ENCODE assay signal across 3 cellular contexts in genomic region chr5:10310073-10310779, GRCh38.
TF ChIP-seq lines count a peak whose summit lies in the region.

No MANE protein-coding gene starts in this region.

TF ChIP-seq in IMR-90, 13 proteins besides CTCF, POLR2A, EP300 and RAD21:
- TF ChIP-seq MAFK (IDR thresholded peaks at IDR 0.05; ENCODE audit: low read depth, low read length), result peak; percentile 97
- peak; percentile 79 for TF ChIP-seq NFE2L2 (IDR thresholded peaks at IDR 0.05; ENCODE audit: low read depth, low read length)
- no peak for TF ChIP-seq RCOR1 (IDR thresholded peaks at IDR 0.05; ENCODE audit: insufficient replicate concordance, low read length)
- 0 out of 2 replicates have a peak, but pooled peaks have one; percentile 40 for TF ChIP-seq RFX5 (IDR thresholded peaks at IDR 0.05; ENCODE audit: low read depth, low read length)
TF ChIP-seq in IMR-90: peak in this region for 3.

TF ChIP-seq in GM12878, 131 proteins besides CTCF, POLR2A, EP300 and RAD21:
- TF ChIP-seq KLF5 (IDR thresholded peaks at IDR 0.05; ENCODE audit: partially characterized antibody) (no peak), RAD51 (IDR thresholded peaks at IDR 0.05) (no peak), BACH1 (IDR thresholded peaks at IDR 0.05; ENCODE audit: borderline replicate concordance) (no peak), YY1 (IDR thresholded peaks at IDR 0.05; ENCODE audit: low read depth, low read length) (0 out of 2 replicates have a peak, but pooled peaks have one; percentile 37)

TF ChIP-seq in liver, 16 proteins besides CTCF, POLR2A, EP300 and RAD21:
- TF ChIP-seq, protein P1, sequence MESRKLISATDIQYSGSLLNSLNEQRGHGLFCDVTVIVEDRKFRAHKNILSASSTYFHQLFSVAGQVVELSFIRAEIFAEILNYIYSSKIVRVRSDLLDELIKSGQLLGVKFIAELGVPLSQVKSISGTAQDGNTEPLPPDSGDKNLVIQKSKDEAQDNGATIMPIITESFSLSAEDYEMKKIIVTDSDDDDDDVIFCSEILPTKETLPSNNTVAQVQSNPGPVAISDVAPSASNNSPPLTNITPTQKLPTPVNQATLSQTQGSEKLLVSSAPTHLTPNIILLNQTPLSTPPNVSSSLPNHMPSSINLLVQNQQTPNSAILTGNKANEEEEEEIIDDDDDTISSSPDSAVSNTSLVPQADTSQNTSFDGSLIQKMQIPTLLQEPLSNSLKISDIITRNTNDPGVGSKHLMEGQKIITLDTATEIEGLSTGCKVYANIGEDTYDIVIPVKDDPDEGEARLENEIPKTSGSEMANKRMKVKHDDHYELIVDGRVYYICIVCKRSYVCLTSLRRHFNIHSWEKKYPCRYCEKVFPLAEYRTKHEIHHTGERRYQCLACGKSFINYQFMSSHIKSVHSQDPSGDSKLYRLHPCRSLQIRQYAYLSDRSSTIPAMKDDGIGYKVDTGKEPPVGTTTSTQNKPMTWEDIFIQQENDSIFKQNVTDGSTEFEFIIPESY (IDR thresholded peaks at IDR 0.05), result peak; percentile 38
- no peak for TF ChIP-seq GABPA (IDR thresholded peaks at IDR 0.05 in 1 of 2, conservative IDR thresholded peaks at IDR 0.05 in 1 of 2)
- TF ChIP-seq SP1 (IDR thresholded peaks at IDR 0.05), result peak; percentile 43
- TF ChIP-seq RXRA (IDR thresholded peaks at IDR 0.05), result peak; percentile 39 to 63
- TF ChIP-seq TAF1 (conservative IDR thresholded peaks at IDR 0.05), result no peak
- TF ChIP-seq HNF4G (IDR thresholded peaks at IDR 0.05), result peak; percentile 28
- TF ChIP-seq YY1 (IDR thresholded peaks at IDR 0.05), result peak; percentile 65
- TF ChIP-seq HNF4A (conservative IDR thresholded peaks at IDR 0.05), result peak; percentile 80 to 83
- TF ChIP-seq MAX (IDR thresholded peaks at IDR 0.05), result peak; percentile 15
- no peak for TF ChIP-seq REST (IDR thresholded peaks at IDR 0.05)
- no peak for TF ChIP-seq EGR1 (IDR thresholded peaks at IDR 0.05; ENCODE audit: low read depth in 2 of 2)
- TF ChIP-seq NR2F2 (IDR thresholded peaks at IDR 0.05), result no peak
- TF ChIP-seq, protein P2, sequence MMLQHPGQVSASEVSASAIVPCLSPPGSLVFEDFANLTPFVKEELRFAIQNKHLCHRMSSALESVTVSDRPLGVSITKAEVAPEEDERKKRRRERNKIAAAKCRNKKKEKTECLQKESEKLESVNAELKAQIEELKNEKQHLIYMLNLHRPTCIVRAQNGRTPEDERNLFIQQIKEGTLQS (IDR thresholded peaks at IDR 0.05), result no peak
- TF ChIP-seq JUND (IDR thresholded peaks at IDR 0.05), result peak in 1 of 2 donors; percentile 43
- no peak for TF ChIP-seq FOXA1 (IDR thresholded peaks at IDR 0.05)
- TF ChIP-seq FOXA2 (IDR thresholded peaks at IDR 0.05), result no peak
